Comparison of ENCODE assay signal across 1 cellular context in genomic region chr3:105367406-105368213, GRCh38.
TF ChIP-seq lines count a peak whose summit lies in the region.

No MANE protein-coding gene starts in this region.

TF ChIP-seq in HepG2, 621 proteins besides CTCF, POLR2A, EP300 and RAD21 (continued from another document and continues in another):
- TF ChIP-seq ZNF691 (CRISPR knock-in tag; IDR thresholded peaks at IDR 0.05; ENCODE audit: borderline replicate concordance, low read depth) (peak; percentile 74; the same call in 1 of the 2 replicates), ZNF253 (CRISPR knock-in tag; IDR thresholded peaks at IDR 0.05; ENCODE audit: borderline replicate concordance) (no peak), KLF15 (CRISPR knock-in tag; IDR thresholded peaks at IDR 0.05; ENCODE audit: borderline replicate concordance) (0 out of 2 replicates have a peak, but pooled peaks have one; percentile 77), CREM (IDR thresholded peaks at IDR 0.05) (peak; percentile 31; the same call in 1 of the 2 replicates), CREM (CRISPR knock-in tag; IDR thresholded peaks at IDR 0.05) (no peak), ARID2 (CRISPR knock-in tag; IDR thresholded peaks at IDR 0.05; ENCODE audit: borderline replicate concordance) (peak; percentile 17; the same call in 1 of the 2 replicates), ZNF512B (CRISPR knock-in tag; IDR thresholded peaks at IDR 0.05; ENCODE audit: borderline replicate concordance) (0 out of 2 replicates have a peak, but pooled peaks have one; percentile 0), HNRNPL (IDR thresholded peaks at IDR 0.05; ENCODE audit: low read depth, low read length) (peak; percentile 41; the same call in 1 of the 2 replicates), ZNF792 (CRISPR knock-in tag; IDR thresholded peaks at IDR 0.05) (no peak), MAF1 (CRISPR knock-in tag; IDR thresholded peaks at IDR 0.05; ENCODE audit: borderline replicate concordance) (0 out of 2 replicates have a peak, but pooled peaks have one; percentile 64), DMAP1 (CRISPR knock-in tag; IDR thresholded peaks at IDR 0.05) (peak; percentile 11; the same call in 1 of the 2 replicates), HES4 (CRISPR knock-in tag; IDR thresholded peaks at IDR 0.05; ENCODE audit: borderline replicate concordance) (peak; percentile 29; the same call in 1 of the 2 replicates), MLXIP (CRISPR knock-in tag; IDR thresholded peaks at IDR 0.05; ENCODE audit: borderline replicate concordance) (peak; percentile 58; the same call in 1 of the 2 replicates), AGO2 (optimal IDR thresholded peaks at IDR 0.05; ENCODE audit: low read depth, low read length) (peak; percentile 13), SSRP1 (CRISPR knock-in tag; IDR thresholded peaks at IDR 0.05) (no peak), PBX2 (CRISPR knock-in tag; IDR thresholded peaks at IDR 0.05) (no peak), ZNF264 (CRISPR knock-in tag; IDR thresholded peaks at IDR 0.05) (no peak), ZNF230 (CRISPR knock-in tag; IDR thresholded peaks at IDR 0.05) (peak; percentile 85; the same call in 1 of the 2 replicates), HOXA9 (CRISPR knock-in tag; IDR thresholded peaks at IDR 0.05; ENCODE audit: borderline replicate concordance) (0 out of 2 replicates have a peak, but pooled peaks have one; percentile 16), TIGD3 (CRISPR knock-in tag; IDR thresholded peaks at IDR 0.05; ENCODE audit: borderline replicate concordance) (0 out of 2 replicates have a peak, but pooled peaks have one; percentile 46), BCL3 (CRISPR knock-in tag; IDR thresholded peaks at IDR 0.05) (no peak), SAP130 (CRISPR knock-in tag; IDR thresholded peaks at IDR 0.05; ENCODE audit: low read depth) (peak; percentile 38), GABPA (IDR thresholded peaks at IDR 0.05; ENCODE audit: low read depth, low read length) (no peak), GABPA (CRISPR knock-in tag; IDR thresholded peaks at IDR 0.05; ENCODE audit: low read depth) (no peak), REXO4 (CRISPR knock-in tag; IDR thresholded peaks at IDR 0.05; ENCODE audit: borderline replicate concordance) (0 out of 2 replicates have a peak, but pooled peaks have one; percentile 23), PHF21A (CRISPR knock-in tag; IDR thresholded peaks at IDR 0.05) (no peak), ZNF629 (CRISPR knock-in tag; conservative IDR thresholded peaks at IDR 0.05) (0 out of 2 replicates have a peak, but pooled peaks have one; percentile 34), TRIM24 (CRISPR knock-in tag; IDR thresholded peaks at IDR 0.05) (no peak), KDM5B (CRISPR knock-in tag; IDR thresholded peaks at IDR 0.05; ENCODE audit: borderline replicate concordance) (0 out of 2 replicates have a peak, but pooled peaks have one; percentile 11), FOXP4 (CRISPR knock-in tag; IDR thresholded peaks at IDR 0.05) (no peak), ZBTB4 (CRISPR knock-in tag; IDR thresholded peaks at IDR 0.05; ENCODE audit: borderline replicate concordance) (no peak), ZNF30 (CRISPR knock-in tag; IDR thresholded peaks at IDR 0.05) (0 out of 2 replicates have a peak, but pooled peaks have one; percentile 5), ATF7-NPFF (CRISPR knock-in tag; IDR thresholded peaks at IDR 0.05; ENCODE audit: low read depth) (peak; percentile 42; the same call in 1 of the 2 replicates), TBX2 (CRISPR knock-in tag; IDR thresholded peaks at IDR 0.05; ENCODE audit: borderline replicate concordance) (0 out of 2 replicates have a peak, but pooled peaks have one; percentile 21), ZBTB46 (CRISPR knock-in tag; IDR thresholded peaks at IDR 0.05; ENCODE audit: borderline replicate concordance) (no peak), ZNF510 (CRISPR knock-in tag; IDR thresholded peaks at IDR 0.05; ENCODE audit: low read depth) (peak; percentile 91; the same call in 1 of the 2 replicates), THYN1 (CRISPR knock-in tag; IDR thresholded peaks at IDR 0.05; ENCODE audit: borderline replicate concordance, low read depth) (no peak)
